Comparison of ENCODE assay signal across 20 cellular contexts in genomic region chr12:123305160-123305559, GRCh38. TPM values are rescaled to one million over a fixed set of nuclear protein-coding genes. Genes with fewer than 3 reads are reported as not detected.
DNase-seq lines count a peak whose midpoint lies in the region; ATAC-seq, FAIRE-seq and TF ChIP-seq lines count a peak whose summit lies in the region.
"Had no signal": no experiment of that assay in that cellular context is flagged by ENCODE, and none has a peak within 500 bp of the region (broad histone marks: within the 10 kb centered on the region; RNA-seq: fewer than 3 reads in every experiment).

No MANE protein-coding gene starts in this region.

- TF ChIP-seq CTCF in K562 (IDR thresholded peaks at IDR 0.05 in 2 of 3, conservative IDR thresholded peaks at IDR 0.05 in 1 of 3; ENCODE audit: insufficient read depth in 2 of 3, low read depth in 1 of 3, low read length in 3 of 3) (no peak), esophagus muscularis mucosa (IDR thresholded peaks at IDR 0.05) (no peak)

- peaks cover 90% of the 10 kb centered on the region for H3K36me3 ChIP-seq in K562 (ENCODE audit: control insufficient read depth, insufficient read depth, low read length)
- H3K36me3 ChIP-seq in esophagus muscularis mucosa: peaks cover 74 to 99% (median 96%) of the 10 kb centered on the region in 4 donors

- no peak for ATAC-seq in T-helper 17 cell
- no peak; the same call in 2 of the 3 replicates for ATAC-seq in K562
- no peak for ATAC-seq in stimulated activated effector memory CD8-positive, alpha-beta T cell treated with anti-CD3 and anti-CD28 coated beads, Interleukin-12 subunit alpha, Interleukin-12 subunit beta, amount 100 ng/mL, for 72 hours
- no peak for ATAC-seq in SK-N-SH treated with all-trans-retinoic acid at 6 μM for 48 hours
- ATAC-seq in HG03457 (IDR thresholded peaks at IDR 0.05; ENCODE audit: unreplicated experiment): no peak

- FAIRE-seq in K562 (lab: Jason Lieb, UNC): no peak

- H3K9me1 ChIP-seq in K562 (ENCODE audit: control insufficient read depth, insufficient read depth, low read length): no peaks in the 10 kb centered on the region

- H2AFZ ChIP-seq in K562 (ENCODE audit: low read depth, low read length): no peak overlapping the region

- WGBS in K562 (ENCODE audit: insufficient coverage, low coverage, missing lambda C conversion rate): 86% methylated on average over 6 of the region's 6 CpGs
- 84% methylated on average over 6 of the region's 6 CpGs for WGBS in esophagus muscularis mucosa

- no peaks in the 10 kb centered on the region for H3K27me3 Mint-ChIP-seq in activated naive CD4-positive, alpha-beta T cell treated with anti-CD3 and anti-CD28 coated beads for 36 hours (ENCODE audit: low read depth)
- H3K27me3 Mint-ChIP-seq in T-helper 17 cell: no peaks in the 10 kb centered on the region

- no peak overlapping the region for H3K9ac ChIP-seq in K562 (ENCODE audit: insufficient read depth in 1 of 2, low read depth in 2 of 2, low read length in 2 of 2)
- H3K9ac ChIP-seq: SK-N-SH had no signal

- TF ChIP-seq POLR2A in K562 (conservative IDR thresholded peaks at IDR 0.05) (no peak), esophagus muscularis mucosa (IDR thresholded peaks at IDR 0.05; ENCODE audit: low read depth) (no peak)

- TF ChIP-seq EP300 in K562 (IDR thresholded peaks at IDR 0.05; ENCODE audit: low read length) (no peak), esophagus muscularis mucosa (IDR thresholded peaks at IDR 0.05) (no peak)

- H3K79me2 ChIP-seq in K562 (ENCODE audit: control insufficient read depth, insufficient read depth, low read length): no peaks in the 10 kb centered on the region

- H3K27me3 ChIP-seq in K562 (ENCODE audit: control insufficient read depth in 2 of 2, insufficient read depth in 2 of 2, low read length in 2 of 2): no peaks in the 10 kb centered on the region
- no peaks in the 10 kb centered on the region for H3K27me3 ChIP-seq in esophagus muscularis mucosa
- H3K27me3 ChIP-seq: MG63, Peyer's patch had no signal

- CTCF ChIA-PET in activated naive CD4-positive, alpha-beta T cell treated with anti-CD3 and anti-CD28 coated beads for 36 hours (lab: Charles Lee): interaction anchor here (0.6 kb wide), 1 partner anchor 70 kb away, joined by 3 read pairs; no protein-coding TSS in a partner anchor
- CTCF ChIA-PET in K562 (lab: Yijun Ruan, JAX; ENCODE audit: low intra/inter-chr PET ratio): no interaction called here

- TF ChIP-seq RAD21 in K562 (CRISPR knock-in tag; conservative IDR thresholded peaks at IDR 0.05 in 1 of 2, IDR thresholded peaks at IDR 0.05 in 1 of 2): no peak

- H3K4me2 ChIP-seq in K562 (ENCODE audit: insufficient read depth, low read length): no peak overlapping the region
- H3K4me2 ChIP-seq: SK-N-SH had no signal

- H3K4me1 ChIP-seq in K562 (replicated peaks in 1 of 2; ENCODE audit: control insufficient read depth in 2 of 2, insufficient read depth in 2 of 2, low read length in 2 of 2): no peaks in the 10 kb centered on the region
- H3K4me1 ChIP-seq in esophagus muscularis mucosa: no peaks in the 10 kb centered on the region
- H3K4me1 ChIP-seq: Peyer's patch had no signal

- H3K27ac Mint-ChIP-seq in activated naive CD4-positive, alpha-beta T cell treated with anti-CD3 and anti-CD28 coated beads for 36 hours: peak overlapping the region; percentile 44
- H3K27ac Mint-ChIP-seq in T-helper 17 cell: peak overlapping the region; percentile 4
- H3K27ac Mint-ChIP-seq in stimulated activated effector memory CD8-positive, alpha-beta T cell treated with anti-CD3 and anti-CD28 coated beads, Interleukin-12 subunit alpha, Interleukin-12 subunit beta, amount 100 ng/mL, for 72 hours: peak overlapping the region; percentile 26

- intact Hi-C loops in activated naive CD4-positive, alpha-beta T cell treated with anti-CD3 and anti-CD28 coated beads for 36 hours (cut with micrococcal nuclease): loop anchor here (1.0 kb wide), 1 partner anchor 27 kb away; no protein-coding TSS in a partner anchor
- intact Hi-C loops in K562 (cut with micrococcal nuclease): no loop called here
- intact Hi-C loops in esophagus muscularis mucosa (cut with DNase I): no loop called here

- no peak overlapping the region for H3K4me3 Mint-ChIP-seq in activated naive CD4-positive, alpha-beta T cell treated with anti-CD3 and anti-CD28 coated beads for 36 hours
- H3K4me3 Mint-ChIP-seq in T-helper 17 cell: no peak overlapping the region
- H3K4me3 Mint-ChIP-seq in stimulated activated effector memory CD8-positive, alpha-beta T cell treated with anti-CD3 and anti-CD28 coated beads, Interleukin-12 subunit alpha, Interleukin-12 subunit beta, amount 100 ng/mL, for 72 hours: no peak overlapping the region

- H3K9me3 Mint-ChIP-seq in activated naive CD4-positive, alpha-beta T cell treated with anti-CD3 and anti-CD28 coated beads for 36 hours: no peaks in the 10 kb centered on the region
- no peaks in the 10 kb centered on the region for H3K9me3 Mint-ChIP-seq in stimulated activated effector memory CD8-positive, alpha-beta T cell treated with anti-CD3 and anti-CD28 coated beads, Interleukin-12 subunit alpha, Interleukin-12 subunit beta, amount 100 ng/mL, for 72 hours

- no peaks in the 10 kb centered on the region for H4K20me1 ChIP-seq in K562 (replicated peaks; ENCODE audit: control insufficient read depth, insufficient read depth, low read length)

- no peak for DNase-seq in activated naive CD4-positive, alpha-beta T cell treated with anti-CD3 and anti-CD28 coated beads for 36 hours
- DNase-seq in activated naive CD4-positive, alpha-beta T cell treated with anti-CD3 and anti-CD28 coated beads, Interleukin-2, amount 50 U/mL, for 16 hours: no peak
- DNase-seq in T-helper 17 cell (no peak), K562 (ENCODE audit: extremely low read depth in 1 of 4, low spot score in 3 of 4) (no peak), esophagus muscularis mucosa (ENCODE audit: extremely low spot score) (no peak)
- DNase-seq in stimulated activated effector memory CD8-positive, alpha-beta T cell treated with anti-CD3 and anti-CD28 coated beads, Interleukin-12 subunit alpha, Interleukin-12 subunit beta, amount 100 ng/mL, for 72 hours (ENCODE audit: low spot score in 2 of 2): no peak
- DNase-seq: 8988T; DMS153; H7; KG1; MG63; NCI-H2029; NCI-H446 treated with DMSO at 0.1 percent for 48 hours; NCI-H526; NCI-H82; NK-92 treated with Interleukin-12 subunit alpha and Interleukin-12 subunit beta, amount 100 ng/mL, for 24 hours; Peyer's patch; SK-N-SH had no signal

- H3K4me3 ChIP-seq in K562 (no peak overlapping the region), esophagus muscularis mucosa (no peak overlapping the region)
- H3K4me3 ChIP-seq: MG63, Peyer's patch had no signal

- H3K27ac ChIP-seq in K562 (ENCODE audit: extremely low read depth, low read depth, low read length) (no peak overlapping the region), esophagus muscularis mucosa (replicated peaks in 1 of 4) (no peak overlapping the region)
- H3K27ac ChIP-seq: Peyer's patch had no signal

- H3K36me3 Mint-ChIP-seq in activated naive CD4-positive, alpha-beta T cell treated with anti-CD3 and anti-CD28 coated beads for 36 hours (ENCODE audit: low read depth): peaks cover 29% of the 10 kb centered on the region
- peaks cover 5% of the 10 kb centered on the region for H3K36me3 Mint-ChIP-seq in T-helper 17 cell (ENCODE audit: low read depth)
- peaks cover 100% of the 10 kb centered on the region for H3K36me3 Mint-ChIP-seq in stimulated activated effector memory CD8-positive, alpha-beta T cell treated with anti-CD3 and anti-CD28 coated beads, Interleukin-12 subunit alpha, Interleukin-12 subunit beta, amount 100 ng/mL, for 72 hours

- H3K4me1 Mint-ChIP-seq in activated naive CD4-positive, alpha-beta T cell treated with anti-CD3 and anti-CD28 coated beads for 36 hours (ENCODE audit: low read depth): no peaks in the 10 kb centered on the region
- H3K4me1 Mint-ChIP-seq in T-helper 17 cell: no peaks in the 10 kb centered on the region
- H3K4me1 Mint-ChIP-seq in stimulated activated effector memory CD8-positive, alpha-beta T cell treated with anti-CD3 and anti-CD28 coated beads, Interleukin-12 subunit alpha, Interleukin-12 subunit beta, amount 100 ng/mL, for 72 hours: no peaks in the 10 kb centered on the region

- POLR2A ChIA-PET in K562 (lab: Yijun Ruan, JAX): interaction anchor here (0.8 kb wide), 1 partner anchor 10 kb away, joined by 3 read pairs; no protein-coding TSS in a partner anchor

- in situ Hi-C loops in K562 (cut with MboI): no loop called here

- BruUV-seq in K562 (replicated peaks; lab: Mats Ljungman, UMichigan): no TSS peak

- no peaks in the 10 kb centered on the region for H3K9me3 ChIP-seq in T-helper 17 cell (ENCODE audit: control insufficient read depth, low read length, poor library complexity, severe bottlenecking)
- no peaks in the 10 kb centered on the region for H3K9me3 ChIP-seq in K562 (replicated peaks; ENCODE audit: control insufficient read depth, insufficient read depth, low read depth, low read length)
- no peaks in the 10 kb centered on the region for H3K9me3 ChIP-seq in esophagus muscularis mucosa
- H3K9me3 ChIP-seq: MG63, Peyer's patch, SK-N-SH had no signal

RNA-seq across cellular contexts. Expression of gene CDK2AP1, which starts 33.5 kb away (rescaled TPM):
- 10 to 100 TPM; 64.7 to 67.5 TPM for total RNA-seq in activated naive CD4-positive, alpha-beta T cell treated with anti-CD3 and anti-CD28 coated beads for 36 hours
- 10 to 100 TPM in 1 of 2 donors, 1 to 10 TPM in 1; 6.3 to 21.4 TPM for total RNA-seq in T-helper 17 cell
- total RNA-seq in K562 (2011; cell fraction: chromatin; rRNA removed; ENCODE audit: low replicate concordance): 10.7 and 13.8 TPM in 2 replicates
- total RNA-seq in K562 (2011; cell fraction: nucleolus; rRNA removed): 6.8 and 7.7 TPM in 2 replicates
- 12.2 and 23.9 TPM in 2 replicates for total RNA-seq in K562 (2011; cell fraction: nucleoplasm; rRNA removed)
- 48.8 and 76.0 TPM in 2 replicates for total RNA-seq in K562 (2014; rRNA removed)
- 74.3 and 75.5 TPM in 2 replicates for total RNA-seq in K562 (2014; rRNA removed; fragmentation: Illumina TruSeq; extraction: Trizol)
- total RNA-seq in K562 (2015; rRNA removed; fragmentation: Illumina TruSeq; extraction: Trizol): 53.4 and 56.5 TPM in 2 replicates
- total RNA-seq in K562 (2021): 57.9 and 64.7 TPM in 2 replicates
- 75.3 and 130 TPM in 2 replicates for polyA plus RNA-seq in K562 (2011; rRNA removed)
- 33.0 and 59.0 TPM in 2 replicates for polyA plus RNA-seq in K562 (2011; cell fraction: cytosol; rRNA removed)
- polyA plus RNA-seq in K562 (2011; cell fraction: nucleus; rRNA removed): 16.3 and 26.6 TPM in 2 replicates
- polyA plus RNA-seq in K562 (2012): 37.3 and 64.5 TPM in 2 replicates
- polyA plus RNA-seq in K562 (2014; fragmentation: Illumina TruSeq; extraction: Trizol): 86.2 and 99.9 TPM in 2 replicates
- polyA plus RNA-seq in K562 (2014; fragmentation: Nextera tagmentation; extraction: Ambion mirVana): 10 to 100 TPM; 26.0 to 28.2 TPM
- polyA plus RNA-seq in K562 (2014; rRNA removed): 59.2 and 83.0 TPM in 2 replicates
- 33.6 and 45.3 TPM in 2 replicates for polyA minus RNA-seq in K562 (2011; rRNA and poly(A)+ RNA removed)
- 13.5 and 23.6 TPM in 2 replicates for polyA minus RNA-seq in K562 (2011; cell fraction: cytosol; rRNA and poly(A)+ RNA removed)
- polyA minus RNA-seq in K562 (2011; cell fraction: nucleus; rRNA and poly(A)+ RNA removed): 5.1 and 7.8 TPM in 2 replicates
- total RNA-seq in esophagus muscularis mucosa: 100 to 1,000 TPM in 3 of 4 donors, 10 to 100 TPM in 1; 96.1 to 173 (median 128) TPM

RNA-seq across cellular contexts. Expression of gene SBNO1, which starts 59.5 kb away (rescaled TPM):
- total RNA-seq in activated naive CD4-positive, alpha-beta T cell treated with anti-CD3 and anti-CD28 coated beads for 36 hours: 10 to 100 TPM; 40.4 to 43.0 TPM
- 10 to 100 TPM; 29.5 to 33.6 TPM for total RNA-seq in T-helper 17 cell
- 19.8 and 69.2 TPM in 2 replicates for total RNA-seq in K562 (2011; cell fraction: chromatin; rRNA removed; ENCODE audit: low replicate concordance)
- total RNA-seq in K562 (2011; cell fraction: nucleolus; rRNA removed): 11.7 and 13.8 TPM in 2 replicates
- total RNA-seq in K562 (2011; cell fraction: nucleoplasm; rRNA removed): 27.0 and 42.9 TPM in 2 replicates
- 28.4 and 35.9 TPM in 2 replicates for total RNA-seq in K562 (2014; rRNA removed)
- total RNA-seq in K562 (2014; rRNA removed; fragmentation: Illumina TruSeq; extraction: Trizol): 68.1 and 84.1 TPM in 2 replicates
- 56.7 and 61.7 TPM in 2 replicates for total RNA-seq in K562 (2015; rRNA removed; fragmentation: Illumina TruSeq; extraction: Trizol)
- total RNA-seq in K562 (2021): 73.7 and 77.1 TPM in 2 replicates
- 22.8 and 31.2 TPM in 2 replicates for polyA plus RNA-seq in K562 (2011; rRNA removed)
- polyA plus RNA-seq in K562 (2011; cell fraction: cytosol; rRNA removed): 7.1 and 13.2 TPM in 2 replicates
- polyA plus RNA-seq in K562 (2011; cell fraction: nucleus; rRNA removed): 11.2 and 12.7 TPM in 2 replicates
- polyA plus RNA-seq in K562 (2012): 17.7 and 32.6 TPM in 2 replicates
- 36.3 and 38.4 TPM in 2 replicates for polyA plus RNA-seq in K562 (2014; fragmentation: Illumina TruSeq; extraction: Trizol)
- 10 to 100 TPM; 14.9 to 25.6 TPM for polyA plus RNA-seq in K562 (2014; fragmentation: Nextera tagmentation; extraction: Ambion mirVana)
- polyA plus RNA-seq in K562 (2014; rRNA removed): 21.1 and 23.9 TPM in 2 replicates
- polyA minus RNA-seq in K562 (2011; rRNA and poly(A)+ RNA removed): 111 and 113 TPM in 2 replicates
- 40.2 and 42.4 TPM in 2 replicates for polyA minus RNA-seq in K562 (2011; cell fraction: cytosol; rRNA and poly(A)+ RNA removed)
- polyA minus RNA-seq in K562 (2011; cell fraction: nucleus; rRNA and poly(A)+ RNA removed): 8.6 and 19.5 TPM in 2 replicates
- 10 to 100 TPM; 26.7 to 31.8 (median 29.9) TPM for total RNA-seq in esophagus muscularis mucosa
